In genomic region chr10:16828114-16828568, GRCh38 we compare ENCODE assay signal across 8 cellular contexts. TPM values are rescaled to one million over a fixed set of nuclear protein-coding genes. Genes with fewer than 3 reads are reported as not detected.
DNase-seq lines count a peak whose midpoint lies in the region; ATAC-seq, FAIRE-seq and TF ChIP-seq lines count a peak whose summit lies in the region.

No MANE protein-coding gene starts in this region.

- H3K79me2 ChIP-seq in astrocyte (ENCODE audit: insufficient read depth, low read length): no peaks in the 10 kb centered on the region
- no peaks in the 10 kb centered on the region for H3K79me2 ChIP-seq in hepatocyte

- CTCF ChIA-PET in HEK293T (lab: Yijun Ruan, JAX): interaction anchor here (1.1 kb wide), 1 partner anchor 11 kb away, joined by 6 read pairs; the partner anchor contains the start of gene RSU1

- H3K36me3 Mint-ChIP-seq in T-helper 17 cell (ENCODE audit: low read depth) (no peaks in the 10 kb centered on the region), astrocyte (ENCODE audit: low read depth, unreplicated experiment) (no peaks in the 10 kb centered on the region)

- H3K4me3 Mint-ChIP-seq in T-helper 17 cell (no peak overlapping the region), astrocyte (ENCODE audit: unreplicated experiment) (no peak overlapping the region)

- H3K9me3 Mint-ChIP-seq in astrocyte (ENCODE audit: unreplicated experiment): peaks cover 5% of the 10 kb centered on the region

- H3K4me2 ChIP-seq in astrocyte (ENCODE audit: low read length): peak overlapping the region; percentile 83
- no peak overlapping the region for H3K4me2 ChIP-seq in hepatocyte

- POLR2A ChIA-PET in HEK293T (lab: Yijun Ruan, JAX): interaction anchor here (1.3 kb wide), 1 partner anchor 10 kb away, joined by 5 read pairs; the partner anchor contains the start of gene RSU1

- H3K36me3 ChIP-seq in astrocyte (ENCODE audit: insufficient read depth, low read length): no peaks in the 10 kb centered on the region
- H3K36me3 ChIP-seq in hepatocyte (replicated peaks; ENCODE audit: insufficient read depth, low read depth): no peaks in the 10 kb centered on the region

- no peak overlapping the region for H3K27ac Mint-ChIP-seq in T-helper 17 cell
- no peak overlapping the region for H3K27ac Mint-ChIP-seq in astrocyte (ENCODE audit: unreplicated experiment)

- peak; percentile 47 for TF ChIP-seq CTCF in GM12865 (IDR thresholded peaks at IDR 0.05; ENCODE audit: insufficient read depth, low read depth, low read length, missing control alignments)
- peak; percentile 59 for TF ChIP-seq CTCF in astrocyte (IDR thresholded peaks at IDR 0.05; ENCODE audit: insufficient read depth, low read depth, low read length)
- peak; percentile 63 for TF ChIP-seq CTCF in hepatocyte (IDR thresholded peaks at IDR 0.05; ENCODE audit: poor library complexity)

- H3K4me1 Mint-ChIP-seq in T-helper 17 cell (peaks cover 7% of the 10 kb centered on the region), astrocyte (ENCODE audit: low read depth, unreplicated experiment) (peaks cover 2% of the 10 kb centered on the region)

- no peaks in the 10 kb centered on the region for H4K20me1 ChIP-seq in astrocyte (ENCODE audit: insufficient read depth, low read length)
- no peaks in the 10 kb centered on the region for H4K20me1 ChIP-seq in hepatocyte (ENCODE audit: insufficient read depth, poor library complexity, severe bottlenecking)

- no peak overlapping the region for H3K4me3 ChIP-seq in GM12865 (ENCODE audit: low read depth, low read length)
- H3K4me3 ChIP-seq in astrocyte (ENCODE audit: insufficient read depth, low read depth, low read length): peak overlapping the region; percentile 41
- H3K4me3 ChIP-seq in hepatocyte: no peak overlapping the region
- H3K4me3 ChIP-seq in skeletal muscle cell (ENCODE audit: low read depth, low read length): no peak overlapping the region

- WGBS in hepatocyte (ENCODE audit: low lambda C conversion rate, missing lambda C conversion rate): 19% methylated on average over 11 of the region's 11 CpGs

- H3K27ac ChIP-seq in astrocyte (ENCODE audit: low read depth, low read length) (peak overlapping the region; percentile 66), hepatocyte (no peak overlapping the region)

- H3K9ac ChIP-seq in astrocyte (ENCODE audit: low read length): peak overlapping the region; percentile 63

- H2AFZ ChIP-seq in astrocyte (ENCODE audit: low read depth, low read length): no peak overlapping the region
- no peak overlapping the region for H2AFZ ChIP-seq in hepatocyte

- H3K27me3 ChIP-seq in astrocyte (ENCODE audit: insufficient read depth, low read length): no peaks in the 10 kb centered on the region
- H3K27me3 ChIP-seq in hepatocyte: no peaks in the 10 kb centered on the region

- ATAC-seq in T-helper 17 cell: peak; percentile 96

- H3K27me3 Mint-ChIP-seq in T-helper 17 cell (peaks cover 2% of the 10 kb centered on the region), astrocyte (ENCODE audit: low read depth, unreplicated experiment) (peaks cover 2% of the 10 kb centered on the region)

- H3K9me3 ChIP-seq in T-helper 17 cell (ENCODE audit: control insufficient read depth, low read length, poor library complexity, severe bottlenecking) (no peaks in the 10 kb centered on the region), astrocyte (ENCODE audit: insufficient read depth, low read depth, low read length) (peaks cover 2% of the 10 kb centered on the region), hepatocyte (ENCODE audit: low read depth) (no peaks in the 10 kb centered on the region)

- DNase-seq in GM12865 (ENCODE audit: low read depth): peak; percentile 74
- peak; percentile 42 for DNase-seq in HEK293T (ENCODE audit: extremely low spot score)
- DNase-seq in NCI-H1092 treated with DMSO at 0.1 percent for 48 hours (lab: John Stamatoyannopoulos, UW): peak; percentile 62
- peak in 2 of 3 donors; percentile 31 to 49 for DNase-seq in T-helper 17 cell
- peak; percentile 65 for DNase-seq in astrocyte (ENCODE audit: low read depth)
- DNase-seq in hepatocyte (ENCODE audit: low spot score): peak; percentile 90
- DNase-seq in skeletal muscle cell (ENCODE audit: low read depth): peak; percentile 45
- DNase-seq in HuH-7.5 (ENCODE audit: low spot score): no peak

- H3K4me1 ChIP-seq in astrocyte (ENCODE audit: insufficient read depth, low read length) (peaks cover 19% of the 10 kb centered on the region), hepatocyte (ENCODE audit: insufficient read depth) (no peaks in the 10 kb centered on the region)

- no peaks in the 10 kb centered on the region for H3K9me2 ChIP-seq in hepatocyte (replicated peaks; ENCODE audit: insufficient read depth)

- FAIRE-seq in astrocyte (lab: Jason Lieb, UNC): peak; percentile 66

TF ChIP-seq in HEK293T, 16 proteins besides CTCF, POLR2A, EP300 and RAD21:
- TF ChIP-seq TARDBP (IDR thresholded peaks at IDR 0.05) (no peak), FOXK2 (IDR thresholded peaks at IDR 0.05) (no peak), L3MBTL2 (conservative IDR thresholded peaks at IDR 0.05) (no peak), BHLHE40 (IDR thresholded peaks at IDR 0.05; ENCODE audit: borderline replicate concordance) (no peak), ELF4 (IDR thresholded peaks at IDR 0.05) (no peak), ARNT (IDR thresholded peaks at IDR 0.05) (no peak), FOXA1 (IDR thresholded peaks at IDR 0.05) (no peak), HDGF (IDR thresholded peaks at IDR 0.05; ENCODE audit: borderline replicate concordance) (no peak), ZNF384 (IDR thresholded peaks at IDR 0.05) (no peak), NFRKB (IDR thresholded peaks at IDR 0.05) (no peak)
TF ChIP-seq in HEK293T: peak in this region for 0.

RNA-seq across cellular contexts. Expression of gene RSU1, which starts 10.9 kb away (rescaled TPM):
- 10 to 100 TPM; 60.1 to 72.5 TPM for total RNA-seq in T-helper 17 cell
- 138 and 142 TPM in 2 replicates for total RNA-seq in astrocyte
- 36.7 and 37.0 TPM in 2 replicates for total RNA-seq in hepatocyte
- 52.3 and 55.5 TPM in 2 replicates for polyA plus RNA-seq in hepatocyte
